In genomic region chr2:239433777-239434396, GRCh38 we compare ENCODE assay signal across 13 cellular contexts. TPM values are rescaled to one million over a fixed set of nuclear protein-coding genes. Genes with fewer than 3 reads are reported as not detected.
A peak's percentile ranks its signal among the peaks of the same experiment; 100 is the strongest.
DNase-seq lines count a peak whose midpoint lies in the region; ATAC-seq, FAIRE-seq and TF ChIP-seq lines count a peak whose summit lies in the region.
"Had no signal": no experiment of that assay in that cellular context is flagged by ENCODE, and none has a peak within 500 bp of the region (broad histone marks: within the 10 kb centered on the region; RNA-seq: fewer than 3 reads in every experiment).

No MANE protein-coding gene starts in this region.

- H3K9me3 ChIP-seq in HCT116 (ENCODE audit: control insufficient read depth in 1 of 2, insufficient read depth in 1 of 2, low read depth in 1 of 2, low read length in 2 of 2): no peaks in the 10 kb centered on the region
- H3K9me3 ChIP-seq in ovary: no peaks in the 10 kb centered on the region
- H3K9me3 ChIP-seq: prostate gland had no signal

- TF ChIP-seq POLR2A in HCT116 (IDR thresholded peaks at IDR 0.05; ENCODE audit: borderline replicate concordance, extremely low read depth, insufficient read depth, insufficient read length) (no peak), ovary (IDR thresholded peaks at IDR 0.05) (no peak), GM12891 (IDR thresholded peaks at IDR 0.05; ENCODE audit: low read depth, low read length) (no peak)

- H3K27me3 ChIP-seq in ACC112 (ENCODE audit: insufficient read depth, low read length) (peaks cover 18% of the 10 kb centered on the region), HCT116 (ENCODE audit: insufficient read depth, low read length) (no peaks in the 10 kb centered on the region), ovary (no peaks in the 10 kb centered on the region)
- H3K27me3 ChIP-seq: dorsolateral prefrontal cortex had no signal

- BruUV-seq in HCT116 (replicated peaks; lab: Mats Ljungman, UMichigan): no TSS peak

- H3K4me3 ChIP-seq in ACC112 (ENCODE audit: low read depth, low read length) (no peak overlapping the region), HCT116 (replicated peaks in 1 of 2; ENCODE audit: low read depth in 1 of 2, low read length in 2 of 2) (no peak overlapping the region), ovary (no peak overlapping the region)
- H3K4me3 ChIP-seq: dorsolateral prefrontal cortex, prostate gland had no signal

- no peaks in the 10 kb centered on the region for H3K4me1 ChIP-seq in ACC112 (ENCODE audit: control insufficient read depth, insufficient read depth, low read length, unreplicated experiment)
- peaks cover 0 to 20% of the 10 kb centered on the region in 2 experiments; a peak in 2 of 4 replicates for H3K4me1 ChIP-seq in HCT116 (ENCODE audit: control insufficient read depth in 1 of 2, insufficient read depth in 2 of 2, low read length in 2 of 2)
- no peaks in the 10 kb centered on the region for H3K4me1 ChIP-seq in ovary (ENCODE audit: insufficient read depth)
- H3K4me1 ChIP-seq: prostate gland had no signal

- H3K36me3 ChIP-seq in ACC112 (ENCODE audit: insufficient read depth, low read length): no peaks in the 10 kb centered on the region
- H3K36me3 ChIP-seq in HCT116 (ENCODE audit: control insufficient read depth in 1 of 2, insufficient read depth in 2 of 2, low read length in 2 of 2): no peaks in the 10 kb centered on the region
- no peaks in the 10 kb centered on the region for H3K36me3 ChIP-seq in ovary
- H3K36me3 ChIP-seq: prostate gland had no signal

- FAIRE-seq in GM12891 (lab: Jason Lieb, UNC): no peak

- peak; percentile 69 for ATAC-seq in HCT116

- 71 to 86% (median 86%) methylated on average over 4 of the region's 4 CpGs for WGBS in ovary, 3 donors

- peaks cover 7% of the 10 kb centered on the region for H3K4me1 Mint-ChIP-seq in T-helper 2 cell treated with Interferon-gamma antibody and Interleukin-4, amounts not matched to agents 5 μg/mL and 100 μg/mL, for 36 hours (ENCODE audit: low read depth)

- H3K9me3 Mint-ChIP-seq in T-helper 2 cell treated with Interferon-gamma antibody and Interleukin-4, amounts not matched to agents 5 μg/mL and 100 μg/mL, for 36 hours: peaks cover 5% of the 10 kb centered on the region
- H3K9me3 Mint-ChIP-seq: stimulated activated naive CD8-positive, alpha-beta T cell treated with anti-CD3 and anti-CD28 coated beads, Interleukin-15, Interleukin-2, amounts not matched to agents 100 ng/mL and 50 ng/mL, for 24 hours had no signal

- no peak overlapping the region for H3K9ac ChIP-seq in HCT116 (ENCODE audit: low read length)

- H3K27ac ChIP-seq in ACC112 (ENCODE audit: low read depth, low read length) (peak overlapping the region; percentile 53; the same call in 1 of the 2 replicates), HCT116 (ENCODE audit: low read depth, low read length) (no peak overlapping the region; the same call in 1 of the 2 replicates), ovary (no peak overlapping the region)
- H3K27ac ChIP-seq: dorsolateral prefrontal cortex, prostate gland had no signal

- RAD21 ChIA-PET in HCT116 (lab: Charles Lee; ENCODE audit: low non-redundant PET in 1 of 2, low total read pairs in 2 of 2, uncharacterized antibody in 2 of 2, unreplicated experiment in 2 of 2): no interaction called here

- H4K20me1 ChIP-seq in HCT116 (ENCODE audit: insufficient read depth): no peaks in the 10 kb centered on the region

- no peak overlapping the region for H2AFZ ChIP-seq in ACC112 (ENCODE audit: low read length, unreplicated experiment)
- H2AFZ ChIP-seq in HCT116 (ENCODE audit: low read depth, low read length, poor library complexity, severe bottlenecking): peak overlapping the region; percentile 46

- DNase-seq in HCT116 (ENCODE audit: low read depth, low spot score): peak; percentile 60
- DNase-seq in T-helper 2 cell treated with Interferon-gamma antibody and Interleukin-4, amounts not matched to agents 5 μg/mL and 100 μg/mL, for 36 hours (ENCODE audit: low spot score): peak; percentile 30
- peak; percentile 18 for DNase-seq in fibroblast of peridontal ligament (ENCODE audit: extremely low read depth)
- no peak for DNase-seq in NCI-H2081 (lab: John Stamatoyannopoulos, UW)
- DNase-seq in ovary: no peak
- DNase-seq in GM12891 (ENCODE audit: insufficient read length, low spot score): no peak
- DNase-seq in HPDE6-E6E7 (ENCODE audit: extremely low spot score): no peak
- DNase-seq: C1 segment of cervical spinal cord, dorsolateral prefrontal cortex, OCI-M1 had no signal

- no peak for TF ChIP-seq RAD21 in HCT116 (IDR thresholded peaks at IDR 0.05; ENCODE audit: low read depth)

- H3K27ac Mint-ChIP-seq in T-helper 2 cell treated with Interferon-gamma antibody and Interleukin-4, amounts not matched to agents 5 μg/mL and 100 μg/mL, for 36 hours: peak overlapping the region; percentile 22
- H3K27ac Mint-ChIP-seq: stimulated activated naive CD8-positive, alpha-beta T cell treated with anti-CD3 and anti-CD28 coated beads, Interleukin-15, Interleukin-2, amounts not matched to agents 100 ng/mL and 50 ng/mL, for 24 hours had no signal

- H3K36me3 Mint-ChIP-seq in T-helper 2 cell treated with Interferon-gamma antibody and Interleukin-4, amounts not matched to agents 5 μg/mL and 100 μg/mL, for 36 hours (ENCODE audit: low read depth): no peaks in the 10 kb centered on the region

- H3K27me3 Mint-ChIP-seq in T-helper 2 cell treated with Interferon-gamma antibody and Interleukin-4, amounts not matched to agents 5 μg/mL and 100 μg/mL, for 36 hours (ENCODE audit: low read depth): peaks cover 12% of the 10 kb centered on the region

- H3K79me2 ChIP-seq in ACC112 (ENCODE audit: control insufficient read depth, insufficient read depth, low read length, unreplicated experiment) (no peaks in the 10 kb centered on the region), HCT116 (ENCODE audit: insufficient read depth, low read length) (no peaks in the 10 kb centered on the region)

- POLR2A ChIA-PET in HCT116 (lab: Charles Lee): interaction anchor here (0.8 kb wide), 1 partner anchor 10 kb away, joined by 4 read pairs; no protein-coding TSS in a partner anchor

- H3K4me2 ChIP-seq in HCT116 (ENCODE audit: low read length): peak overlapping the region; percentile 25

- intact Hi-C loops in HCT116 (cut with micrococcal nuclease) (no loop called here), ovary (cut with DNase I) (no loop called here)

- no peaks in the 10 kb centered on the region for H3K9me2 ChIP-seq in HCT116 (ENCODE audit: insufficient read depth)

- TF ChIP-seq EP300 in ovary (IDR thresholded peaks at IDR 0.05): no peak

- no peak overlapping the region for H3K4me3 Mint-ChIP-seq in T-helper 2 cell treated with Interferon-gamma antibody and Interleukin-4, amounts not matched to agents 5 μg/mL and 100 μg/mL, for 36 hours
- H3K4me3 Mint-ChIP-seq: stimulated activated naive CD8-positive, alpha-beta T cell treated with anti-CD3 and anti-CD28 coated beads, Interleukin-15, Interleukin-2, amounts not matched to agents 100 ng/mL and 50 ng/mL, for 24 hours had no signal

- TF ChIP-seq CTCF in HCT116 (IDR thresholded peaks at IDR 0.05 in 2 of 3, conservative IDR thresholded peaks at IDR 0.05 in 1 of 3; ENCODE audit: borderline replicate concordance in 1 of 3, insufficient read depth in 1 of 3, low read depth in 2 of 3, low read length in 2 of 3): no peak
- TF ChIP-seq CTCF in ovary (IDR thresholded peaks at IDR 0.05): no peak

- CTCF ChIA-PET in HCT116 (lab: Charles Lee): no interaction called here

TF ChIP-seq in HCT116, 20 proteins besides CTCF, POLR2A, EP300 and RAD21 (continues in another document):
- TF ChIP-seq CEBPB (IDR thresholded peaks at IDR 0.05; ENCODE audit: low read depth): peak; percentile 52; the same call in 1 of the 2 replicates
- no peak for TF ChIP-seq ZFX (IDR thresholded peaks at IDR 0.05)
- no peak for TF ChIP-seq ZNF274 (IDR thresholded peaks at IDR 0.05; ENCODE audit: low read depth, low read length)
- peak; percentile 60 for TF ChIP-seq SP1 (IDR thresholded peaks at IDR 0.05; ENCODE audit: low read depth)
- TF ChIP-seq YY1 (IDR thresholded peaks at IDR 0.05; ENCODE audit: extremely low read depth, insufficient replicate concordance, low read depth, low read length): no peak
- no peak for TF ChIP-seq MAX (IDR thresholded peaks at IDR 0.05)
- no peak for TF ChIP-seq TCF7L2 (IDR thresholded peaks at IDR 0.05; ENCODE audit: borderline replicate concordance, extremely low read depth, insufficient read depth, insufficient read length)
- TF ChIP-seq EGR1 (IDR thresholded peaks at IDR 0.05; ENCODE audit: low read depth): no peak
- no peak for TF ChIP-seq EZH2phosphoT487 (IDR thresholded peaks at IDR 0.05; ENCODE audit: borderline replicate concordance)
- peak; percentile 28; the same call in 1 of the 2 replicates for TF ChIP-seq POLR2AphosphoS5 (IDR thresholded peaks at IDR 0.05; ENCODE audit: low read depth, low read length)

TF ChIP-seq in GM12891, 5 proteins besides CTCF, POLR2A, EP300 and RAD21:
- TF ChIP-seq POU2F2 (IDR thresholded peaks at IDR 0.05; ENCODE audit: low read depth, low read length) (no peak), PAX5 (IDR thresholded peaks at IDR 0.05; ENCODE audit: insufficient read depth, low read length, severe bottlenecking) (no peak), SPI1 (IDR thresholded peaks at IDR 0.05; ENCODE audit: low read depth, low read length) (no peak), POLR2AphosphoS5 (IDR thresholded peaks at IDR 0.05; ENCODE audit: low read depth, low read length) (no peak), TAF1 (IDR thresholded peaks at IDR 0.05; ENCODE audit: low read depth, low read length) (no peak)

RNA-seq across cellular contexts. Expression of gene HDAC4, which starts 33.1 kb away (rescaled TPM):
- 47.6 TPM for total RNA-seq in HCT116 (2021; ENCODE audit: unreplicated experiment)
- polyA plus RNA-seq in HCT116 (2012): 11.0 and 13.8 TPM in 2 replicates
- 10 to 100 TPM; 38.0 to 74.0 (median 46.6) TPM for total RNA-seq in ovary
- 1 to 10 TPM; 7.0 to 8.2 TPM for polyA plus RNA-seq in ovary
- polyA plus RNA-seq in GM12891 (2012; ENCODE audit: low read depth, missing spikeins): 4.0 TPM

Comparison
In these comparisons a context has a peak if more than half of its experiments do, and no peak if none do; other contexts are left out.
1. DNase-seq: peak in HCT116 (single experiment), T-helper 2 cell treated with Interferon-gamma antibody and Interleukin-4, amounts not matched to agents 5 μg/mL and 100 μg/mL, for 36 hours (single experiment) and fibroblast of peridontal ligament (single experiment); none in NCI-H2081 (0 of 2), ovary (0 of 5), GM12891 (single experiment) and HPDE6-E6E7 (single experiment).